ENCODE assay signal across 8 cellular contexts in genomic region chr13:75549262-75550158, GRCh38. TPM values are rescaled to one million over a fixed set of nuclear protein-coding genes. Genes with fewer than 3 reads are reported as not detected.
A peak's percentile ranks its signal among the peaks of the same experiment; 100 is the strongest.
DNase-seq lines count a peak whose midpoint lies in the region; ATAC-seq, FAIRE-seq and TF ChIP-seq lines count a peak whose summit lies in the region.

Gene UCHL3, plus strand, starts transcription at chr13:75549791. Its CDS starts 30 bp downstream, at chr13:75549821.

- peak; percentile 97 for DNase-seq in DMS 273 (lab: John Stamatoyannopoulos, UW; ENCODE audit: unreplicated experiment)
- peak; percentile 92 for DNase-seq in HuH-7 (ENCODE audit: low spot score)
- peak; percentile 97 for DNase-seq in activated T-cell treated with anti-CD3 and anti-CD28 coated beads for 1 hour (ENCODE audit: low read depth)
- DNase-seq in endothelial cell of umbilical vein (ENCODE audit: low read depth, low spot score): peak; percentile 95
- peak; percentile 92 for DNase-seq in middle frontal gyrus (ENCODE audit: extremely low spot score, low spot score)
- DNase-seq in stimulated activated CD8-positive, alpha-beta memory T cell treated with anti-CD3 and anti-CD28 coated beads, Interleukin-4, amount 100 ng/mL, for 1 hour (ENCODE audit: low read depth in 2 of 2, low spot score in 1 of 2): peak; percentile 92 to 96

- dilution Hi-C loops in endothelial cell of umbilical vein (cut with MboI; ENCODE audit: extremely low pct_ligation_motif_present, low sequenced_read_pairs): no loop called here

- H3K79me2 ChIP-seq in OCI-LY3 (ENCODE audit: low read length): peaks cover 27% of the 10 kb centered on the region
- peaks cover 22% of the 10 kb centered on the region for H3K79me2 ChIP-seq in endothelial cell of umbilical vein (ENCODE audit: control insufficient read depth, insufficient read depth, low read length)

- H3K36me3 ChIP-seq in OCI-LY3 (replicated peaks; ENCODE audit: low read depth, low read length) (peaks cover 6% of the 10 kb centered on the region), endothelial cell of umbilical vein (ENCODE audit: control insufficient read depth in 2 of 2, extremely low read depth in 1 of 2, insufficient read depth in 2 of 2, low read length in 2 of 2) (no peaks in the 10 kb centered on the region)

- H2AFZ ChIP-seq in OCI-LY3 (ENCODE audit: low read depth, low read length) (peak within 1 kb of the TSS; percentile 89), endothelial cell of umbilical vein (ENCODE audit: low read depth, low read length) (peak within 1 kb of the TSS; percentile 99)

- H4K20me1 ChIP-seq in OCI-LY3 (ENCODE audit: insufficient read depth, low read length) (no peaks in the 10 kb centered on the region), endothelial cell of umbilical vein (replicated peaks; ENCODE audit: control insufficient read depth, extremely low read depth, insufficient read depth, low read length) (no peaks in the 10 kb centered on the region)

- POLR2A ChIA-PET in endothelial cell of umbilical vein (lab: Charles Lee): no interaction called here

- H3K9me3 ChIP-seq in OCI-LY3 (ENCODE audit: insufficient read depth, low read length): no peaks in the 10 kb centered on the region
- no peaks in the 10 kb centered on the region for H3K9me3 ChIP-seq in endothelial cell of umbilical vein (replicated peaks; ENCODE audit: control insufficient read depth, insufficient read depth, low read length)

- H3K4me2 ChIP-seq in OCI-LY3 (ENCODE audit: low read length) (peak within 1 kb of the TSS; percentile 81), endothelial cell of umbilical vein (ENCODE audit: insufficient read depth, low read length) (peak within 1 kb of the TSS; percentile 98)

- TF ChIP-seq CTCF in OCI-LY3 (IDR thresholded peaks at IDR 0.05; ENCODE audit: low read depth, low read length): peak; percentile 90
- TF ChIP-seq CTCF in endothelial cell of umbilical vein (IDR thresholded peaks at IDR 0.05; ENCODE audit: extremely low read depth in 1 of 2, insufficient read depth in 1 of 2, low read depth in 1 of 2, low read length in 2 of 2): peak; percentile 78 to 91

- peaks cover 15% of the 10 kb centered on the region for H3K4me1 ChIP-seq in OCI-LY3 (ENCODE audit: low read length)
- H3K4me1 ChIP-seq in endothelial cell of umbilical vein (ENCODE audit: control insufficient read depth, extremely low read depth, insufficient read depth, low read length): peaks cover 10% of the 10 kb centered on the region

- ATAC-seq in GM21447 (IDR thresholded peaks at IDR 0.05; ENCODE audit: unreplicated experiment): peak; percentile 96

- TSS peak; percentile 80 for BruUV-seq in endothelial cell of umbilical vein (replicated peaks; lab: Mats Ljungman, UMichigan)

- intact Hi-C loops in endothelial cell of umbilical vein (cut with micrococcal nuclease): loop anchor here (1.0 kb wide), 4 partner anchors 11 to 183 kb away; partner anchors contain the start of gene TBC1D4

- peak within 1 kb of the TSS; percentile 52 for H3K27ac ChIP-seq in OCI-LY3 (ENCODE audit: low read length)
- peak within 1 kb of the TSS; percentile 96 for H3K27ac ChIP-seq in endothelial cell of umbilical vein (ENCODE audit: insufficient read depth, low read depth, low read length)

- CTCF ChIA-PET in endothelial cell of umbilical vein (lab: Charles Lee): interaction anchor here (0.6 to 1.7 kb wide), 6 partner anchors 10 to 320 kb away, joined by 3 to 15 read pairs (median 6); partner anchors contain the start of gene TBC1D4

- no peaks in the 10 kb centered on the region for H3K9me1 ChIP-seq in endothelial cell of umbilical vein (replicated peaks; ENCODE audit: control insufficient read depth, extremely low read depth, insufficient read depth, low read length)

- H3K9ac ChIP-seq in OCI-LY3 (ENCODE audit: low read length) (peak within 1 kb of the TSS; percentile 78), endothelial cell of umbilical vein (replicated peaks; ENCODE audit: extremely low read depth, insufficient read depth, low read length) (peak within 1 kb of the TSS; percentile 97)

- H3K4me3 ChIP-seq in OCI-LY3 (ENCODE audit: low read length): peak within 1 kb of the TSS; percentile 87
- peak within 1 kb of the TSS; percentile 81 to 92 (median 86) for H3K4me3 ChIP-seq in endothelial cell of umbilical vein (replicated peaks in 1 of 3; ENCODE audit: insufficient read depth in 1 of 3, low read depth in 1 of 3, low read length in 3 of 3)

- FAIRE-seq in endothelial cell of umbilical vein (lab: Jason Lieb, UNC): peak; percentile 98

- TF ChIP-seq POLR2A in endothelial cell of umbilical vein (IDR thresholded peaks at IDR 0.05; ENCODE audit: low read depth, low read length): peak; percentile 84

- no peaks in the 10 kb centered on the region for H3K27me3 ChIP-seq in OCI-LY3 (ENCODE audit: low read depth, low read length)
- H3K27me3 ChIP-seq in endothelial cell of umbilical vein (ENCODE audit: control insufficient read depth in 2 of 2, insufficient read depth in 2 of 2, low read length in 2 of 2): no peaks in the 10 kb centered on the region

TF ChIP-seq in endothelial cell of umbilical vein, 7 proteins besides CTCF, POLR2A, EP300 and RAD21:
- TF ChIP-seq MYC (IDR thresholded peaks at IDR 0.05; ENCODE audit: low read depth, low read length) (peak; percentile 93), MAX (IDR thresholded peaks at IDR 0.05; ENCODE audit: insufficient read depth, insufficient read length) (peak; percentile 95), FOS (IDR thresholded peaks at IDR 0.05; ENCODE audit: borderline replicate concordance, insufficient read depth, low read length) (no peak)

RNA-seq across cellular contexts. Expression of gene UCHL3, which starts in this region (rescaled TPM):
- 46.8 and 49.2 TPM in 2 replicates for total RNA-seq in endothelial cell of umbilical vein
- 23.6 and 31.3 TPM in 2 replicates for polyA plus RNA-seq in endothelial cell of umbilical vein
- polyA plus RNA-seq in endothelial cell of umbilical vein (2011; cell fraction: cytosol; rRNA removed): 56.3 and 56.5 TPM in 2 replicates
- polyA plus RNA-seq in endothelial cell of umbilical vein (2011; cell fraction: nucleus; rRNA removed): 26.2 and 29.8 TPM in 2 replicates
- 67.5 and 109 TPM in 2 replicates for polyA plus RNA-seq in endothelial cell of umbilical vein (2012)
- 11.7 and 12.2 TPM in 2 replicates for polyA minus RNA-seq in endothelial cell of umbilical vein
- polyA minus RNA-seq in endothelial cell of umbilical vein (2011; cell fraction: cytosol; rRNA and poly(A)+ RNA removed): 16.6 TPM
- 8.2 and 8.5 TPM in 2 replicates for polyA minus RNA-seq in endothelial cell of umbilical vein (2011; cell fraction: nucleus; rRNA and poly(A)+ RNA removed)

Comparison
In these comparisons a context has a peak if more than half of its experiments do, and no peak if none do; other contexts are left out.
1. Peak in every context shown above with its lines: DNase-seq, ATAC-seq, H3K4me3 ChIP-seq and H3K27ac ChIP-seq.